In the genomic region with DNA sequence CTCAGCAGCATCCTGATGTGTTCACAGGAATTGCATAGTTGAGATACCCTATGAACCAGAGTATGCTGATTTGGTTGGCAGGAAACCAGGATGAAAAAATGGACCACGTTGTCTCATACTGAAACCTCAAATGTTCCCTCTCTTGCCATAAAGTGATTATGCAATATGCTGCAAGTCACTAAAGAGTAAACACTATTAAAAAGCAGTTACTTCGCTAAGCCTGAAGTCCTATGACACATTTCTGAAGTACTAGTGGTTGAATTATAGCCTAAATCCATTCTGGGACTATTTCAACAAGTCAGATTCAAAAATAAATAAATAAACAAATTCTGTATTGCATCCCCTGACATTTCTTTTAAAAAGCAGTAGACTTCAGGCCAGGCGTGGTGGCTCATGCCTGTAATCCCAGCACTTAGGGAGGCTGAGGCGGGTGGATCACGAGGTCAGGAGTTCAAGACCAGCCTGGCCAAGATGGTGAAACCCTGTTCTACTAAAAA, we compare ENCODE assay signal across 9 cellular contexts.
A peak's percentile ranks its signal among the peaks of the same experiment; 100 is the strongest.
DNase-seq lines count a peak whose midpoint lies in the region; ATAC-seq and TF ChIP-seq lines count a peak whose summit lies in the region.
"Had no signal": no experiment of that assay in that cellular context is flagged by ENCODE, and none has a peak within 500 bp of the region (broad histone marks: within the 10 kb centered on the region; RNA-seq: fewer than 3 reads in every experiment).

No MANE protein-coding gene starts in this region.

- H3K36me3 ChIP-seq in HEK293 (ENCODE audit: control insufficient read depth in 2 of 2, insufficient read depth in 1 of 2, low read length in 2 of 2) (no peaks in the 10 kb centered on the region), skeletal muscle satellite cell (ENCODE audit: insufficient read depth, low read length) (no peaks in the 10 kb centered on the region)

- no peak overlapping the region for H3K4me3 Mint-ChIP-seq in T-helper 17 cell
- H3K4me3 Mint-ChIP-seq: natural killer cell had no signal

- H3K36me3 Mint-ChIP-seq in T-helper 17 cell (ENCODE audit: low read depth) = peaks cover 3% of the 10 kb centered on the region
- H3K36me3 Mint-ChIP-seq: natural killer cell had no signal

- CTCF ChIA-PET in HEK293 (lab: Yijun Ruan, JAX) = no interaction called here

- no peak overlapping the region for H3K27ac ChIP-seq in HEK293 (ENCODE audit: extremely low read depth, low read depth, low read length)

- H3K9ac ChIP-seq in skeletal muscle satellite cell (ENCODE audit: low read depth, low read length) = no peak overlapping the region

- H3K4me1 Mint-ChIP-seq in T-helper 17 cell = peaks cover 5% of the 10 kb centered on the region
- H3K4me1 Mint-ChIP-seq: natural killer cell had no signal

- H3K4me2 ChIP-seq in skeletal muscle satellite cell (ENCODE audit: low read length) = peak overlapping the region; percentile 15

- DNase-seq in MV-4-11 (lab: John Stamatoyannopoulos, UW) = peak; percentile 94
- DNase-seq in epithelial cell of esophagus (ENCODE audit: low read depth) = peak; percentile 76
- no peak for DNase-seq in GOT3 (lab: John Stamatoyannopoulos, UW)
- DNase-seq in T-helper 17 cell = no peak
- no peak for DNase-seq in activated CD4-positive, alpha-beta T cell treated with anti-CD3 and anti-CD28 coated beads, Interleukin-2, amount 50 U/mL, for 1 hour
- DNase-seq: natural killer cell had no signal

- H3K4me1 ChIP-seq in HEK293 (ENCODE audit: control insufficient read depth, insufficient read depth, low read length) (no peaks in the 10 kb centered on the region), skeletal muscle satellite cell (ENCODE audit: control insufficient read depth, insufficient read depth, low read length) (peaks cover 9% of the 10 kb centered on the region)

- TF ChIP-seq CTCF in HEK293 (tag by site-specific recombination; IDR thresholded peaks at IDR 0.05) = no peak
- no peak for TF ChIP-seq CTCF in epithelial cell of esophagus (IDR thresholded peaks at IDR 0.05; ENCODE audit: insufficient read depth, low read depth, low read length, missing control alignments)

- no peaks in the 10 kb centered on the region for H3K27me3 ChIP-seq in skeletal muscle satellite cell (ENCODE audit: control insufficient read depth, insufficient read depth, low read length)

- no peaks in the 10 kb centered on the region for H3K27me3 Mint-ChIP-seq in T-helper 17 cell

- POLR2A ChIA-PET in HEK293 (lab: Yijun Ruan, JAX) = no interaction called here

- ATAC-seq in GM18508 (IDR thresholded peaks at IDR 0.05; ENCODE audit: insufficient read depth, unreplicated experiment) = peak; percentile 78
- ATAC-seq in T-helper 17 cell = no peak

- no peak overlapping the region for H3K27ac Mint-ChIP-seq in T-helper 17 cell

- H3K9me3 ChIP-seq in HEK293 (ENCODE audit: control insufficient read depth, insufficient read depth, low read depth, low read length) (no peaks in the 10 kb centered on the region), skeletal muscle satellite cell (replicated peaks; ENCODE audit: low read length) (no peaks in the 10 kb centered on the region), T-helper 17 cell (ENCODE audit: control insufficient read depth, low read length, poor library complexity, severe bottlenecking) (no peaks in the 10 kb centered on the region)

- no peak overlapping the region for H3K4me3 ChIP-seq in HEK293 (ENCODE audit: low read depth, low read length)
- no peak overlapping the region for H3K4me3 ChIP-seq in epithelial cell of esophagus (ENCODE audit: low read length)
- no peak overlapping the region for H3K4me3 ChIP-seq in skeletal muscle satellite cell (ENCODE audit: low read length)

TF ChIP-seq in HEK293, 187 proteins besides CTCF, POLR2A, EP300 and RAD21:
- TF ChIP-seq ZNF157 (tag by site-specific recombination; IDR thresholded peaks at IDR 0.05) (no peak), SCRT2 (tag by site-specific recombination; IDR thresholded peaks at IDR 0.05) (peak; percentile 56), ZEB2 (tag by site-specific recombination; IDR thresholded peaks at IDR 0.05) (peak; percentile 58; the same call in 1 of the 2 replicates), OVOL3 (tag by site-specific recombination; IDR thresholded peaks at IDR 0.05) (no peak), ZFP69B (tag by site-specific recombination; IDR thresholded peaks at IDR 0.05) (0 out of 2 replicates have a peak, but pooled peaks have one; percentile 29), KLF9 (tag by site-specific recombination; IDR thresholded peaks at IDR 0.05; ENCODE audit: low read depth) (no peak), ZNF529 (tag by site-specific recombination; IDR thresholded peaks at IDR 0.05; ENCODE audit: insufficient replicate concordance) (no peak), ZNF660 (tag by site-specific recombination; IDR thresholded peaks at IDR 0.05) (0 out of 2 replicates have a peak, but pooled peaks have one; percentile 24)
- TF ChIP-seq, protein P1, sequence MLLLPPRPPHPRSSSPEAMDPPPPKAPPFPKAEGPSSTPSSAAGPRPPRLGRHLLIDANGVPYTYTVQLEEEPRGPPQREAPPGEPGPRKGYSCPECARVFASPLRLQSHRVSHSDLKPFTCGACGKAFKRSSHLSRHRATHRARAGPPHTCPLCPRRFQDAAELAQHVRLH (tag by site-specific recombination; IDR thresholded peaks at IDR 0.05) = no peak
- TF ChIP-seq, protein P2, sequence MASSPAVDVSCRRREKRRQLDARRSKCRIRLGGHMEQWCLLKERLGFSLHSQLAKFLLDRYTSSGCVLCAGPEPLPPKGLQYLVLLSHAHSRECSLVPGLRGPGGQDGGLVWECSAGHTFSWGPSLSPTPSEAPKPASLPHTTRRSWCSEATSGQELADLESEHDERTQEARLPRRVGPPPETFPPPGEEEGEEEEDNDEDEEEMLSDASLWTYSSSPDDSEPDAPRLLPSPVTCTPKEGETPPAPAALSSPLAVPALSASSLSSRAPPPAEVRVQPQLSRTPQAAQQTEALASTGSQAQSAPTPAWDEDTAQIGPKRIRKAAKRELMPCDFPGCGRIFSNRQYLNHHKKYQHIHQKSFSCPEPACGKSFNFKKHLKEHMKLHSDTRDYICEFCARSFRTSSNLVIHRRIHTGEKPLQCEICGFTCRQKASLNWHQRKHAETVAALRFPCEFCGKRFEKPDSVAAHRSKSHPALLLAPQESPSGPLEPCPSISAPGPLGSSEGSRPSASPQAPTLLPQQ (tag by site-specific recombination; IDR thresholded peaks at IDR 0.05) = 0 out of 2 replicates have a peak, but pooled peaks have one; percentile 27
- TF ChIP-seq, protein P3, sequence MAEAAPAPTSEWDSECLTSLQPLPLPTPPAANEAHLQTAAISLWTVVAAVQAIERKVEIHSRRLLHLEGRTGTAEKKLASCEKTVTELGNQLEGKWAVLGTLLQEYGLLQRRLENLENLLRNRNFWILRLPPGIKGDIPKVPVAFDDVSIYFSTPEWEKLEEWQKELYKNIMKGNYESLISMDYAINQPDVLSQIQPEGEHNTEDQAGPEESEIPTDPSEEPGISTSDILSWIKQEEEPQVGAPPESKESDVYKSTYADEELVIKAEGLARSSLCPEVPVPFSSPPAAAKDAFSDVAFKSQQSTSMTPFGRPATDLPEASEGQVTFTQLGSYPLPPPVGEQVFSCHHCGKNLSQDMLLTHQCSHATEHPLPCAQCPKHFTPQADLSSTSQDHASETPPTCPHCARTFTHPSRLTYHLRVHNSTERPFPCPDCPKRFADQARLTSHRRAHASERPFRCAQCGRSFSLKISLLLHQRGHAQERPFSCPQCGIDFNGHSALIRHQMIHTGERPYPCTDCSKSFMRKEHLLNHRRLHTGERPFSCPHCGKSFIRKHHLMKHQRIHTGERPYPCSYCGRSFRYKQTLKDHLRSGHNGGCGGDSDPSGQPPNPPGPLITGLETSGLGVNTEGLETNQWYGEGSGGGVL (tag by site-specific recombination; IDR thresholded peaks at IDR 0.05) = 0 out of 2 replicates have a peak, but pooled peaks have one; percentile 32
- TF ChIP-seq, protein P4, sequence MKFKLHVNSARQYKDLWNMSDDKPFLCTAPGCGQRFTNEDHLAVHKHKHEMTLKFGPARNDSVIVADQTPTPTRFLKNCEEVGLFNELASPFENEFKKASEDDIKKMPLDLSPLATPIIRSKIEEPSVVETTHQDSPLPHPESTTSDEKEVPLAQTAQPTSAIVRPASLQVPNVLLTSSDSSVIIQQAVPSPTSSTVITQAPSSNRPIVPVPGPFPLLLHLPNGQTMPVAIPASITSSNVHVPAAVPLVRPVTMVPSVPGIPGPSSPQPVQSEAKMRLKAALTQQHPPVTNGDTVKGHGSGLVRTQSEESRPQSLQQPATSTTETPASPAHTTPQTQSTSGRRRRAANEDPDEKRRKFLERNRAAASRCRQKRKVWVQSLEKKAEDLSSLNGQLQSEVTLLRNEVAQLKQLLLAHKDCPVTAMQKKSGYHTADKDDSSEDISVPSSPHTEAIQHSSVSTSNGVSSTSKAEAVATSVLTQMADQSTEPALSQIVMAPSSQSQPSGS (tag by site-specific recombination; IDR thresholded peaks at IDR 0.05; ENCODE audit: low read depth) = peak; percentile 36; the same call in 1 of the 2 replicates

Comparison
In these comparisons a context has a peak if more than half of its experiments do, and no peak if none do; other contexts are left out.
1. DNase-seq: peak in MV-4-11 (single experiment) and epithelial cell of esophagus (single experiment); none in GOT3 (single experiment), T-helper 17 cell (0 of 3) and activated CD4-positive, alpha-beta T cell treated with anti-CD3 and anti-CD28 coated beads, Interleukin-2, amount 50 U/mL, for 1 hour (single experiment).